In genomic region chr22:29265929-29266328, GRCh38 we compare ENCODE assay signal across 9 cellular contexts. TPM values are rescaled to one million over a fixed set of nuclear protein-coding genes. Genes with fewer than 3 reads are reported as not detected.
DNase-seq lines count a peak whose midpoint lies in the region; ATAC-seq and TF ChIP-seq lines count a peak whose summit lies in the region.
"Had no signal": no experiment of that assay in that cellular context is flagged by ENCODE, and none has a peak within 500 bp of the region (broad histone marks: within the 10 kb centered on the region; RNA-seq: fewer than 3 reads in every experiment).

No MANE protein-coding gene starts in this region.

- H3K27ac Mint-ChIP-seq in Calu3 (ENCODE audit: unreplicated experiment), result no peak overlapping the region
- H3K27ac Mint-ChIP-seq in naive thymus-derived CD8-positive, alpha-beta T cell, result peak overlapping the region in 2 of 10 donors; percentile 16 to 43

- H3K56ac ChIP-seq in IMR-90 (ENCODE audit: extremely low read depth, insufficient read depth, low read length), result no peak overlapping the region

- H3K27me3 ChIP-seq in IMR-90 (ENCODE audit: control insufficient read depth, insufficient read depth, low read length) (no peaks in the 10 kb centered on the region), adrenal gland (no peaks in the 10 kb centered on the region)

- TF ChIP-seq CTCF in Calu3 (IDR thresholded peaks at IDR 0.05; ENCODE audit: unreplicated experiment) (no peak), IMR-90 (conservative IDR thresholded peaks at IDR 0.05; ENCODE audit: low read depth, low read length) (no peak), adrenal gland (IDR thresholded peaks at IDR 0.05) (no peak)

- peak overlapping the region; percentile 56; the same call in 1 of the 2 replicates for H3K23ac ChIP-seq in IMR-90 (ENCODE audit: low read depth, low read length)

- BruUV-seq in Calu3 (replicated peaks; lab: Mats Ljungman, UMichigan) (no TSS peak), IMR-90 (replicated peaks; lab: Mats Ljungman, UMichigan) (no TSS peak)

- H3K4me2 ChIP-seq in IMR-90 (ENCODE audit: low read depth, low read length), result no peak overlapping the region; the same call in 1 of the 2 replicates

- ATAC-seq in IMR-90 (ENCODE audit: low read depth), result no peak
- no peak for ATAC-seq in naive thymus-derived CD8-positive, alpha-beta T cell
- no peak for ATAC-seq in GM18519 (IDR thresholded peaks at IDR 0.05; ENCODE audit: low FRiP score, unreplicated experiment)
- no peak for ATAC-seq in HG03432 (IDR thresholded peaks at IDR 0.05; ENCODE audit: unreplicated experiment)
- ATAC-seq: stimulated activated naive CD8-positive, alpha-beta T cell treated with anti-CD3 and anti-CD28 coated beads, Interleukin-15, amount 100 ng/mL, for 72 hours had no signal

- H4K91ac ChIP-seq in IMR-90 (ENCODE audit: insufficient read depth, low read depth, low read length), result no peak overlapping the region

- H3K4me3 ChIP-seq in IMR-90 (ENCODE audit: insufficient read depth, low read depth, low read length) (no peak overlapping the region), adrenal gland (no peak overlapping the region)

- H3K4ac ChIP-seq in IMR-90 (ENCODE audit: low read depth, low read length), result no peak overlapping the region

- dilution Hi-C loops in IMR-90 (cut with HindIII; ENCODE audit: low sequenced_read_pairs, unreplicated experiment), result no loop called here

- H2AFZ ChIP-seq in IMR-90 (replicated peaks; ENCODE audit: low read length, poor library complexity), result no peak overlapping the region

- H3K4me1 ChIP-seq in IMR-90 (ENCODE audit: control insufficient read depth, insufficient read depth, low read length) (peaks cover 15% of the 10 kb centered on the region), adrenal gland (replicated peaks in 1 of 2) (peaks cover 31 to 32% of the 10 kb centered on the region in 2 donors)

- H4K20me1 ChIP-seq in IMR-90 (ENCODE audit: insufficient read depth, low read length), result peaks cover 25% of the 10 kb centered on the region

- H3K27ac ChIP-seq in IMR-90 (ENCODE audit: insufficient read depth, low read length) (no peak overlapping the region), adrenal gland (peak overlapping the region in 4 of 5 donors; percentile 99 to 100 (median 100))

- no peak overlapping the region for H2AK9ac ChIP-seq in IMR-90 (replicated peaks; ENCODE audit: low read depth, low read length, poor library complexity)

- no peak overlapping the region for H3K14ac ChIP-seq in IMR-90 (replicated peaks; ENCODE audit: low read depth, low read length)

- TF ChIP-seq POLR2A in IMR-90 (IDR thresholded peaks at IDR 0.05; ENCODE audit: low read depth, low read length) (no peak), adrenal gland (IDR thresholded peaks at IDR 0.05) (no peak)

- POLR2A ChIA-PET in IMR-90 (lab: Charles Lee; ENCODE audit: unreplicated experiment), result no interaction called here
- POLR2A ChIA-PET in naive thymus-derived CD8-positive, alpha-beta T cell (lab: Charles Lee), result no interaction called here

- no peak overlapping the region for H2BK120ac ChIP-seq in IMR-90 (ENCODE audit: low read depth, low read length)

- peaks cover 15 to 37% of the 10 kb centered on the region in 2 experiments; a peak in 3 of 4 replicates for H3K79me1 ChIP-seq in IMR-90 (ENCODE audit: low read depth in 1 of 2, low read length in 2 of 2)

- no peaks in the 10 kb centered on the region for H3K27me3 Mint-ChIP-seq in Calu3 (ENCODE audit: unreplicated experiment)
- H3K27me3 Mint-ChIP-seq in naive thymus-derived CD8-positive, alpha-beta T cell, result peaks cover 0 to 3% (median 0%) of the 10 kb centered on the region in 5 donors
- H3K27me3 Mint-ChIP-seq: stimulated activated naive CD8-positive, alpha-beta T cell treated with anti-CD3 and anti-CD28 coated beads, Interleukin-15, amount 100 ng/mL, for 72 hours had no signal

- in situ Hi-C loops in IMR-90 (cut with MboI; ENCODE audit: low sequenced_read_pairs), result no loop called here

- H3K4me3 Mint-ChIP-seq in Calu3 (ENCODE audit: low read depth, unreplicated experiment), result peak overlapping the region; percentile 94
- H3K4me3 Mint-ChIP-seq in naive thymus-derived CD8-positive, alpha-beta T cell, result peak overlapping the region in 6 of 10 donors; percentile 8 to 99 (median 80)

- H3K9me1 ChIP-seq in IMR-90 (ENCODE audit: insufficient read depth, low read length), result peaks cover 10% of the 10 kb centered on the region; the same call in 1 of the 2 replicates

- no peak overlapping the region for H2BK15ac ChIP-seq in IMR-90 (ENCODE audit: low read depth, low read length)

- H2AK5ac ChIP-seq in IMR-90 (ENCODE audit: low read depth, low read length), result 0 out of 2 replicates have a peak overlapping the region, but pooled peaks have one; percentile 46

- peaks cover 54% of the 10 kb centered on the region for H3K36me3 Mint-ChIP-seq in Calu3 (ENCODE audit: insufficient read depth, unreplicated experiment)
- H3K36me3 Mint-ChIP-seq in naive thymus-derived CD8-positive, alpha-beta T cell, result peaks cover 5 to 7% (median 5%) of the 10 kb centered on the region in 3 donors

- DNase-seq in Calu3 (no peak), IMR-90 (no peak), adrenal gland (peak in 4 of 7 donors; percentile 33 to 58 (median 52)), NCI-H146 treated with DMSO at 0.1 percent for 48 hours (lab: John Stamatoyannopoulos, UW; ENCODE audit: unreplicated experiment) (no peak)
- DNase-seq in naive thymus-derived CD8-positive, alpha-beta T cell, result no peak
- DNase-seq in activated CD4-positive, CD25-positive, alpha-beta regulatory T cell treated with anti-CD3 and anti-CD28 coated beads, Interleukin-2, amount 50 U/mL, for 72 hours, result no peak
- DNase-seq: stimulated activated naive CD8-positive, alpha-beta T cell treated with anti-CD3 and anti-CD28 coated beads, Interleukin-15, amount 100 ng/mL, for 72 hours had no signal

- H4K8ac ChIP-seq in IMR-90 (ENCODE audit: low read depth in 2 of 2, low read length in 2 of 2), result no peak overlapping the region; a peak in 1 of 4 replicates

- H3K18ac ChIP-seq in IMR-90 (ENCODE audit: low read depth, low read length), result no peak overlapping the region

- CTCF ChIA-PET in Calu3 (lab: Charles Lee) (no interaction called here), IMR-90 (lab: Yijun Ruan, JAX) (no interaction called here)

- WGBS in IMR-90 (ENCODE audit: extremely low coverage in 2 of 2, insufficient read length in 1 of 2), 2 experiments, result no CpG with 5 or more reads among the region's 4 CpGs
- 35 to 61% (median 39%) methylated on average over 2 to 4 of the region's 4 CpGs for WGBS in adrenal gland, 4 donors

- H3K4me1 Mint-ChIP-seq in Calu3 (ENCODE audit: low read depth, unreplicated experiment), result peaks cover 17% of the 10 kb centered on the region
- H3K4me1 Mint-ChIP-seq in naive thymus-derived CD8-positive, alpha-beta T cell, result peaks cover 25 to 42% (median 36%) of the 10 kb centered on the region in 4 donors

- no peak overlapping the region for H2BK20ac ChIP-seq in IMR-90 (ENCODE audit: low read depth, low read length)

- H3K9me3 Mint-ChIP-seq in Calu3 (ENCODE audit: low read depth, unreplicated experiment), result no peaks in the 10 kb centered on the region
- peaks cover 0 to 3% (median 0%) of the 10 kb centered on the region in 9 donors for H3K9me3 Mint-ChIP-seq in naive thymus-derived CD8-positive, alpha-beta T cell
- H3K9me3 Mint-ChIP-seq: stimulated activated naive CD8-positive, alpha-beta T cell treated with anti-CD3 and anti-CD28 coated beads, Interleukin-15, amount 100 ng/mL, for 72 hours had no signal

- H3K9me3 ChIP-seq in IMR-90 (ENCODE audit: control insufficient read depth, insufficient read depth, low read length) (no peaks in the 10 kb centered on the region), adrenal gland (replicated peaks in 1 of 3) (no peaks in the 10 kb centered on the region)

- intact Hi-C loops in Calu3 (cut with micrococcal nuclease; ENCODE audit: unreplicated experiment), result no loop called here
- intact Hi-C loops in IMR-90 (cut with micrococcal nuclease), result no loop called here
- intact Hi-C loops in adrenal gland (cut with DNase I), result no loop called here

- H4K5ac ChIP-seq in IMR-90 (ENCODE audit: low read depth, low read length), result no peak overlapping the region

- no peak for TF ChIP-seq RAD21 in IMR-90 (IDR thresholded peaks at IDR 0.05; ENCODE audit: low read length)

- H3K9ac ChIP-seq in IMR-90 (ENCODE audit: low read depth, low read length), result no peak overlapping the region

- H2BK5ac ChIP-seq in IMR-90 (ENCODE audit: low read depth, low read length, poor library complexity, severe bottlenecking), result no peak overlapping the region

- H3K36me3 ChIP-seq in IMR-90 (ENCODE audit: control insufficient read depth, insufficient read depth, low read length) (peaks cover 17% of the 10 kb centered on the region), adrenal gland (replicated peaks in 1 of 2) (peaks cover 0 to 28% of the 10 kb centered on the region in 2 donors)

RNA-seq across cellular contexts. Expression of gene RHBDD3, which starts 1.9 kb away (rescaled TPM):
- total RNA-seq in Calu3 (2022) (51.5 and 51.7 TPM in 2 replicates), IMR-90 (2012; rRNA removed) (5.7 and 6.9 TPM in 2 replicates), adrenal gland (100 to 1,000 TPM in 1 of 8 donors, 10 to 100 TPM in 7; 27.4 to 103 (median 42.6) TPM)
- polyA plus RNA-seq in IMR-90 (2012; rRNA removed) (21.2 and 21.5 TPM in 2 replicates), adrenal gland (10 to 100 TPM; 12.2 to 76.3 (median 48.2) TPM)
- polyA plus RNA-seq in IMR-90 (2012; cell fraction: cytosol; rRNA removed), result 16.5 and 26.9 TPM in 2 replicates
- 32.2 and 94.3 TPM in 2 replicates for polyA plus RNA-seq in IMR-90 (2012; cell fraction: nucleus; rRNA removed; ENCODE audit: low replicate concordance)
- total RNA-seq in naive thymus-derived CD8-positive, alpha-beta T cell, result 10 to 100 TPM; 18.7 to 19.2 TPM
- 10 to 100 TPM in 1 of 3 donors, 1 to 10 TPM in 2; 4.7 to 13.1 (median 4.9) TPM for polyA plus RNA-seq in naive thymus-derived CD8-positive, alpha-beta T cell

RNA-seq across cellular contexts. Expression of gene EWSR1, which starts 2.1 kb away (rescaled TPM):
- total RNA-seq in Calu3 (2022) (368 and 374 TPM in 2 replicates), IMR-90 (2012; rRNA removed) (414 and 518 TPM in 2 replicates), adrenal gland (100 to 1,000 TPM; 152 to 302 (median 197) TPM)
- polyA plus RNA-seq in IMR-90 (2012; rRNA removed) (243 and 267 TPM in 2 replicates), adrenal gland (100 to 1,000 TPM; 269 to 351 (median 278) TPM)
- 124 and 135 TPM in 2 replicates for polyA plus RNA-seq in IMR-90 (2012; cell fraction: cytosol; rRNA removed)
- 764 and 770 TPM in 2 replicates for polyA plus RNA-seq in IMR-90 (2012; cell fraction: nucleus; rRNA removed; ENCODE audit: low replicate concordance)
- total RNA-seq in naive thymus-derived CD8-positive, alpha-beta T cell, result 100 to 1,000 TPM; 290 to 292 TPM
- 100 to 1,000 TPM; 141 to 215 (median 175) TPM for polyA plus RNA-seq in naive thymus-derived CD8-positive, alpha-beta T cell

RNA-seq across cellular contexts. Expression of gene GAS2L1, which starts 40.5 kb away (rescaled TPM):
- total RNA-seq in Calu3 (2022) (16.6 and 16.9 TPM in 2 replicates), IMR-90 (2012; rRNA removed) (1.4 TPM in 2 replicates), adrenal gland (10 to 100 TPM; 29.7 to 87.3 (median 55.6) TPM)
- polyA plus RNA-seq in IMR-90 (2012; rRNA removed) (15.6 and 22.5 TPM in 2 replicates), adrenal gland (10 to 100 TPM in 2 of 3 donors, 1 to 10 TPM in 1; 3.6 to 42.1 (median 33.1) TPM)
- polyA plus RNA-seq in IMR-90 (2012; cell fraction: cytosol; rRNA removed), result 24.1 and 32.2 TPM in 2 replicates
- 20.1 and 69.5 TPM in 2 replicates for polyA plus RNA-seq in IMR-90 (2012; cell fraction: nucleus; rRNA removed; ENCODE audit: low replicate concordance)
- not detected for total RNA-seq in naive thymus-derived CD8-positive, alpha-beta T cell
- polyA plus RNA-seq in naive thymus-derived CD8-positive, alpha-beta T cell, result under 1 TPM in 1 of 3 donors, not detected in 2; 0.54 TPM

RNA-seq across cellular contexts. Expression of gene RASL10A, which starts 49.6 kb away (rescaled TPM):
- total RNA-seq in Calu3 (2022), result 1.6 and 2.2 TPM in 2 replicates
- not detected in 2 replicates for total RNA-seq in IMR-90 (2012; rRNA removed)
- 0.07 and 0.26 TPM in 2 replicates for polyA plus RNA-seq in IMR-90 (2012; rRNA removed)
- polyA plus RNA-seq in IMR-90 (2012; cell fraction: cytosol; rRNA removed), result 0.22 TPM in 1 of 2 replicates, not detected in the other
- 0.89 and 2.7 TPM in 2 replicates for polyA plus RNA-seq in IMR-90 (2012; cell fraction: nucleus; rRNA removed; ENCODE audit: low replicate concordance)
- 1 to 10 TPM in 7 of 8 donors, under 1 TPM in 1; 0.54 to 3.7 (median 1.8) TPM for total RNA-seq in adrenal gland
- polyA plus RNA-seq in adrenal gland, result 10 to 100 TPM in 1 of 3 donors, 1 to 10 TPM in 1, under 1 TPM in 1; 0.51 to 14.4 (median 9.1) TPM
- total RNA-seq in naive thymus-derived CD8-positive, alpha-beta T cell, result 1 to 10 TPM in 1 of 2 experiments, under 1 TPM in 1; 0.49 to 1.3 TPM
- not detected for polyA plus RNA-seq in naive thymus-derived CD8-positive, alpha-beta T cell

Comparison
In these comparisons a context has a peak if more than half of its experiments do, and no peak if none do; other contexts are left out.
1. DNase-seq: peak in adrenal gland (4 of 7); none in Calu3 (single experiment), IMR-90 (single experiment), naive thymus-derived CD8-positive, alpha-beta T cell (0 of 10), activated CD4-positive, CD25-positive, alpha-beta regulatory T cell treated with anti-CD3 and anti-CD28 coated beads, Interleukin-2, amount 50 U/mL, for 72 hours (single experiment) and NCI-H146 treated with DMSO at 0.1 percent for 48 hours (single experiment).